In the genomic region with DNA sequence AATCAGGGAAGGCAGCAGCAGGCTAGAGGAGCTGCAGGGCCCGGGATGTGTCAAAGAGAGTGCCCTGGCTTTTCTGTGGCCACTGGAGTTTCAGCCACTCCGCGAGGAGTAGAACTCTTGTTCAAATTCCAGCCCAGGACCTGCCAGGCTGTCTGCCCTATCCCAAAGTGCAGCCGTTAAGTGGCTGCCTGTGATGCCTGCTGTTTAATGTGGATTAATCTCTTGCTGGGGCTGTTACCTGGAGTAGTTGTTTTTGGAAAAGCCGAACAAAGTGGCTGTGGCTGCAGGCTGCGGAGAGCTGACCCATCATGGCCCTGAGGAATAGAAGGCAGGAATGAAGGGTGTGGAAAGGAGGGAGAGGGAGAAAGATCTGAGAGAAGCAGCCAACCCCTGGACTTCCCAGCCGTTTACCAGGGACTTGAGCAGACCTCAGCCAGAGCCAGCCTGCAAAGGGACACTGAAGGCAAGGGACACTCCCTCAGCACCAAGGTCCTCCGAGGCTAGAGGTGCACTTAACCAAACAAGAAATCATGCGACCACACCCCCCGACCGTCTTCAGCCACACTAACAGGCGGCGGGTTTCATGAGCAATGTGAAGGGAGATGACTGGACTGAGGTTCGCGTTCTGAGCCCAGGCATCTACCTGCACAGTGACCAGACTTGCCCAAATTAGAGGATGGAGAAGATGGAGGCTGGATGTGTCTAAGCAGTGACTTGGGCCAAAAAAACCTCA, we compare ENCODE assay signal across 14 cellular contexts.
"Had no signal": no experiment of that assay in that cellular context is flagged by ENCODE, and none has a peak within 500 bp of the region (broad histone marks: within the 10 kb centered on the region; RNA-seq: fewer than 3 reads in every experiment).

No MANE protein-coding gene starts in this region.

- H3K27ac Mint-ChIP-seq: activated CD4-positive, alpha-beta T cell treated with anti-CD3 and anti-CD28 coated beads, Interleukin-2, amount 10 ng/mL, durations not matched to agents 24 days and 14 days; activated CD8-positive, alpha-beta T cell treated with anti-CD3 and anti-CD28 coated beads, Interleukin-2, amount 10 ng/mL, durations not matched to agents 7 days and 5 days had no signal

- H3K9me3 ChIP-seq: left lung, neutrophil, sigmoid colon, stomach had no signal

- ATAC-seq: activated CD8-positive, alpha-beta T cell treated with anti-CD3 and anti-CD28 coated beads, Interleukin-2, amount 10 ng/mL, durations not matched to agents 7 days and 5 days; left lung; stimulated activated effector memory CD8-positive, alpha-beta T cell treated with anti-CD3 and anti-CD28 coated beads, Interleukin-12 subunit alpha, Interleukin-12 subunit beta, amount 100 ng/mL, for 72 hours had no signal

- H3K4me3 ChIP-seq: left lung, sigmoid colon, stomach had no signal

- H3K9me3 Mint-ChIP-seq: activated CD4-positive, alpha-beta T cell treated with anti-CD3 and anti-CD28 coated beads, Interleukin-2, amount 10 ng/mL, durations not matched to agents 24 days and 14 days; stimulated activated effector memory CD8-positive, alpha-beta T cell treated with anti-CD3 and anti-CD28 coated beads, Interleukin-12 subunit alpha, Interleukin-12 subunit beta, amount 100 ng/mL, for 72 hours had no signal

- H3K4me3 Mint-ChIP-seq: activated CD4-positive, alpha-beta T cell treated with anti-CD3 and anti-CD28 coated beads, Interleukin-2, amount 10 ng/mL, durations not matched to agents 24 days and 14 days; activated CD8-positive, alpha-beta T cell treated with anti-CD3 and anti-CD28 coated beads, Interleukin-2, amount 10 ng/mL, durations not matched to agents 7 days and 5 days; stimulated activated effector memory CD8-positive, alpha-beta T cell treated with anti-CD3 and anti-CD28 coated beads, Interleukin-12 subunit alpha, Interleukin-12 subunit beta, amount 100 ng/mL, for 72 hours had no signal

- H3K27me3 ChIP-seq: left lung, neutrophil, sigmoid colon, stomach had no signal

- DNase-seq: activated CD4-positive, alpha-beta T cell treated with anti-CD3 and anti-CD28 coated beads, Interleukin-2, amount 10 ng/mL, durations not matched to agents 24 days and 14 days; activated CD8-positive, alpha-beta T cell treated with anti-CD3 and anti-CD28 coated beads, Interleukin-2, amount 10 ng/mL, durations not matched to agents 7 days and 5 days; activated effector memory CD4-positive, alpha-beta T cell treated with Interleukin-2 at 50 U/mL for 16 hours; activated T-cell treated with anti-CD3 and anti-CD28 coated beads, Interleukin-2, amount 50 U/mL, for 48 hours; cerebellar nuclear complex; cortex of kidney; sigmoid colon; stimulated activated CD4-positive, alpha-beta T cell treated with anti-CD3 and anti-CD28 coated beads, Interleukin-4, amount 100 ng/mL, for 24 hours; stomach; T-helper 1 cell; trophoblast cell had no signal

- H3K27me3 Mint-ChIP-seq: activated CD4-positive, alpha-beta T cell treated with anti-CD3 and anti-CD28 coated beads, Interleukin-2, amount 10 ng/mL, durations not matched to agents 24 days and 14 days had no signal

- H3K27ac ChIP-seq: left lung, neutrophil, sigmoid colon, stomach had no signal
